Comparison of ENCODE assay signal across 8 cellular contexts in the genomic region with DNA sequence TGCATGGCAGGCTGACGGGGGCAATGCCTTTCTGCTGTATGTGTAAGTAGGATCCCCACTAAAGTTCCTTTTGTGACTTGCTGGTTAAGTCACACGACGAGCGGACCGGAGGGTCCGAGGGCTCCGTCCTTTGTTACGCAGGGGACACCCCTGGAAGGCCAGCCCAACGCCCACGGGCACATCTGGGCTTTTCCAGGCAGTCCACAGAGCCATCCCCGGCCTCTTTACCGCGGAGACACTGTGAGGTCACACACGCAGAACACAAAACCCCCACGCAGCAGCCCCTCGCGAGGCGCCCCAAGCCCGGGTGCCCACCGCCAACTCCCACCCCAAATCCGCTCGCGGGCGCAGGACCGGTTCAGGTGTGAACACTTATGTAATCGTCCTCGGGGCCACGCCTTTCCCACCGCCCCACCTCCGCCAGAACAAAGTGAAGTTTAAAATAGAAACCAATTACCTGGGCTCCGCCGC. TPM values are rescaled to one million over a fixed set of nuclear protein-coding genes. Genes with fewer than 3 reads are reported as not detected.
DNase-seq lines count a peak whose midpoint lies in the region; ATAC-seq and TF ChIP-seq lines count a peak whose summit lies in the region.

No MANE protein-coding gene starts in this region.

- no peaks in the 10 kb centered on the region for H3K36me3 ChIP-seq in HCT116 (ENCODE audit: control insufficient read depth in 1 of 2, insufficient read depth in 2 of 2, low read length in 2 of 2)
- H3K36me3 ChIP-seq in thoracic aorta, result no peaks in the 10 kb centered on the region

- peak overlapping the region; percentile 86 for H3K4me3 Mint-ChIP-seq in memory B cell

- TF ChIP-seq RAD21 in HCT116 (IDR thresholded peaks at IDR 0.05; ENCODE audit: low read depth), result no peak

- RAD21 ChIA-PET in HCT116 (lab: Charles Lee; ENCODE audit: low non-redundant PET in 1 of 2, low total read pairs in 2 of 2, uncharacterized antibody in 2 of 2, unreplicated experiment in 2 of 2), result no interaction called here

- no peaks in the 10 kb centered on the region for H3K9me3 Mint-ChIP-seq in memory B cell

- no peak overlapping the region for H2AFZ ChIP-seq in HCT116 (ENCODE audit: low read depth, low read length, poor library complexity, severe bottlenecking)

- H3K4me1 ChIP-seq in HCT116 (ENCODE audit: control insufficient read depth in 1 of 2, insufficient read depth in 2 of 2, low read length in 2 of 2) (peaks cover 0 to 29% of the 10 kb centered on the region in 2 experiments; a peak in 2 of 4 replicates), thoracic aorta (ENCODE audit: control insufficient read depth in 1 of 2, low read depth in 2 of 2) (peaks cover 3 to 10% of the 10 kb centered on the region in 2 donors)

- H3K27me3 Mint-ChIP-seq in memory B cell, result peaks cover 10% of the 10 kb centered on the region

- no peaks in the 10 kb centered on the region for H3K9me3 ChIP-seq in HCT116 (ENCODE audit: control insufficient read depth in 1 of 2, insufficient read depth in 1 of 2, low read depth in 1 of 2, low read length in 2 of 2)
- H3K9me3 ChIP-seq in thoracic aorta, result no peaks in the 10 kb centered on the region

- H3K4me3 ChIP-seq in AG10803 (ENCODE audit: low read length), result peak overlapping the region; percentile 66
- peak overlapping the region; percentile 59 to 68 for H3K4me3 ChIP-seq in HCT116 (replicated peaks in 1 of 2; ENCODE audit: low read depth in 1 of 2, low read length in 2 of 2)
- peak overlapping the region; percentile 71 for H3K4me3 ChIP-seq in thoracic aorta

- POLR2A ChIA-PET in HCT116 (lab: Charles Lee), result no interaction called here

- TF ChIP-seq CTCF in AG10803 (conservative IDR thresholded peaks at IDR 0.05; ENCODE audit: low read length) (no peak), HCT116 (IDR thresholded peaks at IDR 0.05 in 2 of 3, conservative IDR thresholded peaks at IDR 0.05 in 1 of 3; ENCODE audit: borderline replicate concordance in 1 of 3, insufficient read depth in 1 of 3, low read depth in 2 of 3, low read length in 2 of 3) (no peak), thoracic aorta (IDR thresholded peaks at IDR 0.05) (no peak)

- H3K79me2 ChIP-seq in HCT116 (ENCODE audit: insufficient read depth, low read length), result peaks cover 24% of the 10 kb centered on the region

- H3K4me1 Mint-ChIP-seq in memory B cell, result peaks cover 12% of the 10 kb centered on the region

- no peaks in the 10 kb centered on the region for H3K36me3 Mint-ChIP-seq in memory B cell

- H3K27ac ChIP-seq in HCT116 (ENCODE audit: low read depth, low read length) (peak overlapping the region; percentile 14; the same call in 1 of the 2 replicates), thoracic aorta (peak overlapping the region; percentile 58 to 64)

- no peak for DNase-seq in AG10803 (ENCODE audit: low read depth)
- DNase-seq in HCT116 (ENCODE audit: low read depth, low spot score), result no peak
- peak in 3 of 5 experiments; percentile 27 to 48 (median 47) for DNase-seq in T-helper 2 cell
- DNase-seq in dermis blood vessel endothelial cell, result peak; percentile 37
- DNase-seq in memory B cell (ENCODE audit: low spot score in 2 of 2), result peak in 1 of 2 donors; percentile 30
- no peak for DNase-seq in thoracic aorta (ENCODE audit: low spot score)

- ATAC-seq in HCT116, result no peak
- peak; percentile 26 for ATAC-seq in memory B cell (ENCODE audit: low read depth)
- no peak for ATAC-seq in thoracic aorta (ENCODE audit: insufficient number of reproducible peaks, low FRiP score, low read depth)
- no peak for ATAC-seq in GM21529 (IDR thresholded peaks at IDR 0.05; ENCODE audit: unreplicated experiment)
- ATAC-seq in GM21737 (IDR thresholded peaks at IDR 0.05; ENCODE audit: unreplicated experiment), result no peak

- intact Hi-C loops in HCT116 (cut with micrococcal nuclease), result loop anchor here (10.0 kb wide), 1 partner anchor 314 kb away; no protein-coding TSS in a partner anchor

- H3K27me3 ChIP-seq in HCT116 (ENCODE audit: insufficient read depth, low read length) (no peaks in the 10 kb centered on the region), thoracic aorta (replicated peaks; ENCODE audit: insufficient read depth) (no peaks in the 10 kb centered on the region)

- TF ChIP-seq POLR2A in HCT116 (IDR thresholded peaks at IDR 0.05; ENCODE audit: borderline replicate concordance, extremely low read depth, insufficient read depth, insufficient read length), result no peak

- peak overlapping the region; percentile 88 for H3K4me2 ChIP-seq in HCT116 (ENCODE audit: low read length)

- no peaks in the 10 kb centered on the region for H4K20me1 ChIP-seq in HCT116 (ENCODE audit: insufficient read depth)

- H3K9ac ChIP-seq in HCT116 (ENCODE audit: low read length), result peak overlapping the region; percentile 56; the same call in 1 of the 2 replicates

- peak overlapping the region; percentile 87 for H3K27ac Mint-ChIP-seq in memory B cell

- no TSS peak for BruUV-seq in HCT116 (replicated peaks; lab: Mats Ljungman, UMichigan)

- no peaks in the 10 kb centered on the region for H3K9me2 ChIP-seq in HCT116 (ENCODE audit: insufficient read depth)

- CTCF ChIA-PET in HCT116 (lab: Charles Lee), result interaction anchor here (1.0 kb wide), 1 partner anchor 168 kb away, joined by 3 read pairs; no protein-coding TSS in a partner anchor

TF ChIP-seq in HCT116, 20 proteins besides CTCF, POLR2A, EP300 and RAD21:
- TF ChIP-seq CBX3 (IDR thresholded peaks at IDR 0.05; ENCODE audit: low read depth) (no peak), TCF7L2 (IDR thresholded peaks at IDR 0.05; ENCODE audit: borderline replicate concordance, extremely low read depth, insufficient read depth, insufficient read length) (peak; percentile 9)

RNA-seq across cellular contexts. Expression of a gene that starts 4.3 kb away (rescaled TPM):
- total RNA-seq in HCT116 (2021; ENCODE audit: unreplicated experiment) (32.0 TPM), dermis blood vessel endothelial cell (12.3 and 13.2 TPM in 2 replicates), thoracic aorta (10 to 100 TPM; 19.5 to 19.8 TPM)
- polyA plus RNA-seq in HCT116 (2012), result 11.1 and 14.5 TPM in 2 replicates

Comparison
In these comparisons a context has a peak if more than half of its experiments do, and no peak if none do; other contexts are left out.
1. DNase-seq: peak in T-helper 2 cell (3 of 5) and dermis blood vessel endothelial cell (single experiment); none in AG10803 (single experiment), HCT116 (single experiment) and thoracic aorta (single experiment).
2. Peak in every context shown above with its lines, with median percentiles within 50 percentile points of each other: H3K4me3 ChIP-seq.